Comparison of ENCODE assay signal across 9 cellular contexts in genomic region chr4:153472122-153473037, GRCh38. TPM values are rescaled to one million over a fixed set of nuclear protein-coding genes. Genes with fewer than 3 reads are reported as not detected.
DNase-seq lines count a peak whose midpoint lies in the region; ATAC-seq and TF ChIP-seq lines count a peak whose summit lies in the region.
"Had no signal": no experiment of that assay in that cellular context is flagged by ENCODE, and none has a peak within 500 bp of the region (broad histone marks: within the 10 kb centered on the region; RNA-seq: fewer than 3 reads in every experiment).

No MANE protein-coding gene starts in this region.

- peaks cover 12 to 48% (median 31%) of the 10 kb centered on the region in 4 donors for H3K4me1 ChIP-seq in transverse colon

- H3K27ac Mint-ChIP-seq in CD4-positive, alpha-beta T cell = peak overlapping the region; percentile 95
- peak overlapping the region; percentile 26 for H3K27ac Mint-ChIP-seq in activated T-helper 1 cell treated with anti-CD3 and anti-CD28 coated beads, Interleukin-12 subunit alpha, Interleukin-12 subunit beta, Interleukin-2, Interleukin-4 antibody, amounts not matched to agents 30 ng/mL and 10 ng/mL and 1 ng/mL, durations not matched to agents 14 hours and 24 hours and 36 hours

- no peaks in the 10 kb centered on the region for H3K9me3 ChIP-seq in CD4-positive, alpha-beta T cell (ENCODE audit: control insufficient read depth, low read length)
- no peaks in the 10 kb centered on the region for H3K9me3 ChIP-seq in transverse colon
- H3K9me3 ChIP-seq: left ventricle myocardium inferior had no signal

- TF ChIP-seq CTCF in CD4-positive, alpha-beta T cell (IDR thresholded peaks at IDR 0.05) = no peak
- no peak for TF ChIP-seq CTCF in transverse colon (IDR thresholded peaks at IDR 0.05)

- ATAC-seq in CD4-positive, alpha-beta T cell (ENCODE audit: poor library complexity) = no peak
- ATAC-seq in GM19025 (IDR thresholded peaks at IDR 0.05; ENCODE audit: low read depth, unreplicated experiment) (peak; percentile 41), HG03045 (IDR thresholded peaks at IDR 0.05; ENCODE audit: unreplicated experiment) (peak; percentile 44)

- peaks cover 88% of the 10 kb centered on the region for H3K36me3 Mint-ChIP-seq in CD4-positive, alpha-beta T cell (ENCODE audit: low read depth)
- peaks cover 44% of the 10 kb centered on the region for H3K36me3 Mint-ChIP-seq in activated T-helper 1 cell treated with anti-CD3 and anti-CD28 coated beads, Interleukin-12 subunit alpha, Interleukin-12 subunit beta, Interleukin-2, Interleukin-4 antibody, amounts not matched to agents 30 ng/mL and 10 ng/mL and 1 ng/mL, durations not matched to agents 14 hours and 24 hours and 36 hours (ENCODE audit: low read depth)

- no peaks in the 10 kb centered on the region for H3K36me3 ChIP-seq in transverse colon

- TF ChIP-seq POLR2A in transverse colon (IDR thresholded peaks at IDR 0.05) = no peak

- POLR2A ChIA-PET in CD4-positive, alpha-beta T cell (lab: Charles Lee) = interaction anchor here (1.9 to 21.1 kb wide), 2 partner anchors 11 to 21 kb away, joined by 11 to 434 read pairs; no protein-coding TSS in a partner anchor

- peaks cover 91% of the 10 kb centered on the region for H3K4me1 Mint-ChIP-seq in CD4-positive, alpha-beta T cell (ENCODE audit: low read depth)
- H3K4me1 Mint-ChIP-seq in activated T-helper 1 cell treated with anti-CD3 and anti-CD28 coated beads, Interleukin-12 subunit alpha, Interleukin-12 subunit beta, Interleukin-2, Interleukin-4 antibody, amounts not matched to agents 30 ng/mL and 10 ng/mL and 1 ng/mL, durations not matched to agents 14 hours and 24 hours and 36 hours (ENCODE audit: low read depth) = peaks cover 81% of the 10 kb centered on the region

- no peak for DNase-seq in CD4-positive, alpha-beta T cell
- DNase-seq in activated T-helper 1 cell treated with anti-CD3 and anti-CD28 coated beads, Interleukin-12 subunit alpha, Interleukin-12 subunit beta, Interleukin-2, Interleukin-4 antibody, amounts not matched to agents 30 ng/mL and 10 ng/mL and 1 ng/mL, durations not matched to agents 14 hours and 24 hours and 36 hours (ENCODE audit: low spot score) = no peak
- DNase-seq in HK-2 (ENCODE audit: unreplicated experiment) = no peak
- no peak for DNase-seq in NCI-H2196 treated with DMSO at 0.1 percent for 48 hours (lab: John Stamatoyannopoulos, UW; ENCODE audit: unreplicated experiment)
- DNase-seq in transverse colon = no peak
- DNase-seq in OCI-M1 (lab: John Stamatoyannopoulos, UW) = no peak
- DNase-seq: left ventricle myocardium inferior had no signal

- no peaks in the 10 kb centered on the region for H3K9me3 Mint-ChIP-seq in CD4-positive, alpha-beta T cell
- H3K9me3 Mint-ChIP-seq in activated T-helper 1 cell treated with anti-CD3 and anti-CD28 coated beads, Interleukin-12 subunit alpha, Interleukin-12 subunit beta, Interleukin-2, Interleukin-4 antibody, amounts not matched to agents 30 ng/mL and 10 ng/mL and 1 ng/mL, durations not matched to agents 14 hours and 24 hours and 36 hours = no peaks in the 10 kb centered on the region

- H3K27ac ChIP-seq in CD4-positive, alpha-beta T cell (ENCODE audit: low read depth, low read length) = peak overlapping the region; percentile 87
- peak overlapping the region in 1 of 4 donors; percentile 21 for H3K27ac ChIP-seq in transverse colon
- H3K27ac ChIP-seq: left ventricle myocardium inferior had no signal

- 78 to 98% methylated on average over 4 to 5 of the region's 5 CpGs for WGBS in transverse colon (ENCODE audit: low coverage in 1 of 2), 2 donors

- CTCF ChIA-PET in CD4-positive, alpha-beta T cell (lab: Charles Lee) = no interaction called here

- no peak overlapping the region for H3K4me3 ChIP-seq in transverse colon
- H3K4me3 ChIP-seq: left ventricle myocardium inferior had no signal

- intact Hi-C loops in CD4-positive, alpha-beta T cell (cut with DNase I, micrococcal nuclease) = no loop called here
- intact Hi-C loops in activated T-helper 1 cell treated with anti-CD3 and anti-CD28 coated beads, Interleukin-12 subunit alpha, Interleukin-12 subunit beta, Interleukin-2, Interleukin-4 antibody, amounts not matched to agents 30 ng/mL and 10 ng/mL and 1 ng/mL, durations not matched to agents 14 hours and 24 hours and 36 hours (cut with micrococcal nuclease) = no loop called here
- intact Hi-C loops in transverse colon (cut with DNase I; ENCODE audit: low total_unique reads) = no loop called here

- in situ Hi-C loops in transverse colon (cut with MboI; ENCODE audit: low pct_ligation_motif_present in 1 of 4, low pct_unique_long_range_greater_than_20kb in 1 of 4, low sequenced_read_pairs in 3 of 4) = no loop called here

- no peak for TF ChIP-seq EP300 in transverse colon (IDR thresholded peaks at IDR 0.05; ENCODE audit: low read depth)

- H3K4me3 Mint-ChIP-seq in CD4-positive, alpha-beta T cell = peak overlapping the region; percentile 98
- H3K4me3 Mint-ChIP-seq in activated T-helper 1 cell treated with anti-CD3 and anti-CD28 coated beads, Interleukin-12 subunit alpha, Interleukin-12 subunit beta, Interleukin-2, Interleukin-4 antibody, amounts not matched to agents 30 ng/mL and 10 ng/mL and 1 ng/mL, durations not matched to agents 14 hours and 24 hours and 36 hours = no peak overlapping the region

- H3K27me3 ChIP-seq in CD4-positive, alpha-beta T cell (ENCODE audit: control insufficient read depth, insufficient read depth, low read length) = no peaks in the 10 kb centered on the region
- no peaks in the 10 kb centered on the region for H3K27me3 ChIP-seq in transverse colon

- H3K27me3 Mint-ChIP-seq in CD4-positive, alpha-beta T cell = no peaks in the 10 kb centered on the region
- no peaks in the 10 kb centered on the region for H3K27me3 Mint-ChIP-seq in activated T-helper 1 cell treated with anti-CD3 and anti-CD28 coated beads, Interleukin-12 subunit alpha, Interleukin-12 subunit beta, Interleukin-2, Interleukin-4 antibody, amounts not matched to agents 30 ng/mL and 10 ng/mL and 1 ng/mL, durations not matched to agents 14 hours and 24 hours and 36 hours (ENCODE audit: insufficient read depth)

RNA-seq across cellular contexts. Expression of gene TMEM131L, which starts 6.2 kb away (rescaled TPM):
- total RNA-seq in CD4-positive, alpha-beta T cell = 100 to 1,000 TPM; 101 to 106 TPM
- total RNA-seq in activated T-helper 1 cell treated with anti-CD3 and anti-CD28 coated beads, Interleukin-12 subunit alpha, Interleukin-12 subunit beta, Interleukin-2, Interleukin-4 antibody, amounts not matched to agents 30 ng/mL and 10 ng/mL and 1 ng/mL, durations not matched to agents 14 hours and 24 hours and 36 hours = 39.5 and 42.2 TPM in 2 replicates
- 10 to 100 TPM in 2 of 4 donors, 1 to 10 TPM in 2; 5.2 to 14.8 (median 8.3) TPM for total RNA-seq in transverse colon
